In genomic region chr9:131817073-131817472, GRCh38 we compare ENCODE assay signal across 17 cellular contexts.
DNase-seq lines count a peak whose midpoint lies in the region; ATAC-seq, FAIRE-seq and TF ChIP-seq lines count a peak whose summit lies in the region.
"Had no signal": no experiment of that assay in that cellular context is flagged by ENCODE, and none has a peak within 500 bp of the region (broad histone marks: within the 10 kb centered on the region; RNA-seq: fewer than 3 reads in every experiment).

No MANE protein-coding gene starts in this region.

- H3K4me3 Mint-ChIP-seq in activated CD8-positive, alpha-beta memory T cell treated with anti-CD3 and anti-CD28 coated beads, Interleukin-2, amount 10 ng/mL, durations not matched to agents 7 days and 5 days = no peak overlapping the region
- H3K4me3 Mint-ChIP-seq: CD14-positive monocyte; CD8-positive, alpha-beta T cell had no signal

- no peak for FAIRE-seq in HepG2 (lab: Jason Lieb, UNC)
- no peak for FAIRE-seq in H1 (lab: Jason Lieb, UNC)
- FAIRE-seq: D721Med, G401.6, GM12891, GM19239, HTR-8/SVneo had no signal

- H3K79me1 ChIP-seq in H1 (ENCODE audit: low read depth, low read length) = no peaks in the 10 kb centered on the region

- no peak overlapping the region for H3K23ac ChIP-seq in H1 (ENCODE audit: insufficient read length)

- no peak overlapping the region for H3K18ac ChIP-seq in H1 (ENCODE audit: extremely low read depth, low read length)

- H2BK5ac ChIP-seq in H1 (ENCODE audit: low read depth, low read length) = no peak overlapping the region

- ATAC-seq in HepG2 (no peak), right lobe of liver (no peak), GM18868 (IDR thresholded peaks at IDR 0.05; ENCODE audit: unreplicated experiment) (no peak), HG02938 (IDR thresholded peaks at IDR 0.05; ENCODE audit: unreplicated experiment) (no peak)
- no peak for ATAC-seq in activated CD8-positive, alpha-beta memory T cell treated with anti-CD3 and anti-CD28 coated beads, Interleukin-2, amount 10 ng/mL, durations not matched to agents 7 days and 5 days
- ATAC-seq: CD8-positive, alpha-beta T cell had no signal

- H3K36me3 ChIP-seq in HepG2 (replicated peaks in 1 of 2; ENCODE audit: control insufficient read depth in 1 of 2, insufficient read depth in 2 of 2, low read length in 2 of 2) (no peaks in the 10 kb centered on the region), right lobe of liver (no peaks in the 10 kb centered on the region), H1 (ENCODE audit: control insufficient read depth in 2 of 4, insufficient read depth in 4 of 4, low read length in 3 of 4) (no peaks in the 10 kb centered on the region)
- H3K36me3 ChIP-seq: HAP-1 had no signal

- H2AFZ ChIP-seq in HepG2 (ENCODE audit: low read length) (no peak overlapping the region), H1 (ENCODE audit: low read length) (no peak overlapping the region)

- H3K27me3 Mint-ChIP-seq in activated CD8-positive, alpha-beta memory T cell treated with anti-CD3 and anti-CD28 coated beads, Interleukin-2, amount 10 ng/mL, durations not matched to agents 7 days and 5 days = peaks cover 37% of the 10 kb centered on the region

- H4K8ac ChIP-seq in H1 (ENCODE audit: extremely low read depth, insufficient read depth, low read length) = no peak overlapping the region; the same call in 1 of the 2 replicates

- no peak overlapping the region for H4K91ac ChIP-seq in H1 (replicated peaks; ENCODE audit: insufficient read length, low read length)

- no peaks in the 10 kb centered on the region for H3K4me1 Mint-ChIP-seq in activated CD8-positive, alpha-beta memory T cell treated with anti-CD3 and anti-CD28 coated beads, Interleukin-2, amount 10 ng/mL, durations not matched to agents 7 days and 5 days
- H3K4me1 Mint-ChIP-seq: CD14-positive monocyte had no signal

- no peak overlapping the region for H3K4ac ChIP-seq in H1 (replicated peaks; ENCODE audit: insufficient read length, low read depth, low read length)

- H3K4me1 ChIP-seq in HepG2 (ENCODE audit: insufficient read depth, low read length) (no peaks in the 10 kb centered on the region), right lobe of liver (no peaks in the 10 kb centered on the region), H1 (replicated peaks in 1 of 4; ENCODE audit: control insufficient read depth in 3 of 4, insufficient read depth in 4 of 4, low read length in 3 of 4) (0 out of 7 replicates have a peak, but pooled peaks cover 0 to 8% (median under 1%) of the 10 kb centered on the region in 4 experiments)
- H3K4me1 ChIP-seq: HAP-1 had no signal

- no peak overlapping the region for H3K4me3 ChIP-seq in HepG2 (replicated peaks in 1 of 3; ENCODE audit: insufficient read depth in 1 of 3, low read depth in 2 of 3, low read length in 3 of 3)
- no peak overlapping the region for H3K4me3 ChIP-seq in right lobe of liver
- H3K4me3 ChIP-seq in H1 (ENCODE audit: extremely low read depth in 1 of 4, insufficient read depth in 2 of 4, low read depth in 3 of 4, low read length in 4 of 4) = no peak overlapping the region
- H3K4me3 ChIP-seq: HAP-1 had no signal

- TF ChIP-seq CTCF in HepG2 (CRISPR knock-in tag; IDR thresholded peaks at IDR 0.05) (no peak), right lobe of liver (IDR thresholded peaks at IDR 0.05) (no peak), H1 (IDR thresholded peaks at IDR 0.05; ENCODE audit: control extremely low read depth in 1 of 3, insufficient read depth in 1 of 3, low read depth in 1 of 3, low read length in 3 of 3) (no peak)

- no peaks in the 10 kb centered on the region for H3K23me2 ChIP-seq in H1 (ENCODE audit: low read depth, low read length)

- 81% methylated on average over 3 of the region's 4 CpGs for whole genome bisulfite sequencing in HepG2 (ENCODE audit: low lambda C conversion rate)
- WGBS in right lobe of liver (ENCODE audit: insufficient coverage, low coverage, low lambda C conversion rate, missing lambda C conversion rate) = 72% methylated on average over 2 of the region's 4 CpGs
- WGBS in H1 (ENCODE audit: extremely low coverage in 1 of 2, insufficient coverage in 1 of 2, insufficient read length in 1 of 2, insufficient replicate concordance in 2 of 2, low coverage in 1 of 2, low lambda C conversion rate in 2 of 2, missing lambda C conversion rate in 1 of 2), 2 experiments = 91% methylated on average over 4 of the region's 4 CpGs; no CpG with 5 or more reads in 1 of the 2 experiments

- no peaks in the 10 kb centered on the region for H3K9me3 ChIP-seq in HepG2 (ENCODE audit: low read length)
- H3K9me3 ChIP-seq in right lobe of liver = no peaks in the 10 kb centered on the region
- no peaks in the 10 kb centered on the region for H3K9me3 ChIP-seq in H1 (ENCODE audit: insufficient read depth in 2 of 2, low read depth in 1 of 2, low read length in 1 of 2)
- H3K9me3 ChIP-seq: HAP-1 had no signal

- no peak overlapping the region for H3K4me2 ChIP-seq in HepG2 (ENCODE audit: low read depth, low read length)
- H3K4me2 ChIP-seq in H1 (ENCODE audit: insufficient read depth in 1 of 2, low read depth in 2 of 2, low read length in 2 of 2) = no peak overlapping the region

- in situ Hi-C loops in HepG2 (cut with HindIII; ENCODE audit: extremely low pct_ligation_motif_present, low pct_unique_long_range_greater_than_20kb) = no loop called here

- no TSS peak for BruUV-seq in HepG2 (replicated peaks; lab: Mats Ljungman, UMichigan)

- intact Hi-C loops in HepG2 (cut with micrococcal nuclease; ENCODE audit: unreplicated experiment) (no loop called here), right lobe of liver (cut with DNase I) (no loop called here)

- no peak overlapping the region for H3K27ac Mint-ChIP-seq in activated CD8-positive, alpha-beta memory T cell treated with anti-CD3 and anti-CD28 coated beads, Interleukin-2, amount 10 ng/mL, durations not matched to agents 7 days and 5 days
- H3K27ac Mint-ChIP-seq: CD14-positive monocyte; CD8-positive, alpha-beta T cell had no signal

- no peaks in the 10 kb centered on the region for H3K9me3 Mint-ChIP-seq in activated CD8-positive, alpha-beta memory T cell treated with anti-CD3 and anti-CD28 coated beads, Interleukin-2, amount 10 ng/mL, durations not matched to agents 7 days and 5 days (ENCODE audit: low read depth)
- H3K9me3 Mint-ChIP-seq: CD8-positive, alpha-beta T cell had no signal

- POLR2A ChIA-PET in HepG2 (lab: Yijun Ruan, JAX) = no interaction called here
- POLR2A ChIA-PET in H1 (lab: Charles Lee; ENCODE audit: partially characterized antibody) = no interaction called here

- CTCF ChIA-PET in HepG2 (lab: Yijun Ruan, JAX; ENCODE audit: low intra/inter-chr PET ratio, low total read pairs) (no interaction called here), H1 (lab: Charles Lee; ENCODE audit: partially characterized antibody) (interaction anchor here (1.0 to 4.5 kb wide), 7 partner anchors 9 to 353 kb away, joined by 3 to 24 read pairs (median 3); no protein-coding TSS in a partner anchor)
- CTCF ChIA-PET in activated CD8-positive, alpha-beta memory T cell treated with anti-CD3 and anti-CD28 coated beads, Interleukin-2, amount 10 ng/mL, durations not matched to agents 7 days and 5 days (lab: Charles Lee) = no interaction called here

- H2BK12ac ChIP-seq in H1 (ENCODE audit: low read depth, low read length) = peak overlapping the region; percentile 43; the same call in 1 of the 2 replicates

- no peak overlapping the region for H3K14ac ChIP-seq in H1 (ENCODE audit: insufficient read length)

- no peaks in the 10 kb centered on the region for H3K79me2 ChIP-seq in HepG2 (ENCODE audit: insufficient read depth, low read length)
- H3K79me2 ChIP-seq in H1 (ENCODE audit: control insufficient read depth in 1 of 2, insufficient read depth in 2 of 2, low read length in 2 of 2) = no peaks in the 10 kb centered on the region

- peaks cover 5 to 44% of the 10 kb centered on the region in 2 experiments; a peak in 4 of 5 replicates for H3K27me3 ChIP-seq in HepG2 (ENCODE audit: control insufficient read depth in 1 of 2, insufficient read depth in 2 of 2, low read length in 2 of 2)
- H3K27me3 ChIP-seq in right lobe of liver = no peaks in the 10 kb centered on the region
- no peaks in the 10 kb centered on the region for H3K27me3 ChIP-seq in H1 (replicated peaks in 1 of 4; ENCODE audit: control insufficient read depth in 3 of 4, extremely low read depth in 1 of 4, insufficient read depth in 3 of 4, low read length in 3 of 4)

- H3K27ac ChIP-seq in HepG2 (ENCODE audit: extremely low read length, insufficient read depth, low read length) (no peak overlapping the region), right lobe of liver (no peak overlapping the region), H1 (ENCODE audit: low read depth, low read length) (no peak overlapping the region)

- no peak for TF ChIP-seq EP300 in HepG2 (IDR thresholded peaks at IDR 0.05; ENCODE audit: low read depth in 2 of 2, low read length in 2 of 2)
- no peak for TF ChIP-seq EP300 in HepG2 (CRISPR knock-in tag; IDR thresholded peaks at IDR 0.05; ENCODE audit: borderline replicate concordance)
- TF ChIP-seq EP300 in H1 (IDR thresholded peaks at IDR 0.05; ENCODE audit: borderline replicate concordance in 1 of 2, low read depth in 2 of 2, low read length in 2 of 2) = no peak

- H3K9ac ChIP-seq in HepG2 (ENCODE audit: insufficient read depth, low read depth, low read length) (no peak overlapping the region), H1 (replicated peaks in 1 of 4; ENCODE audit: extremely low read depth in 1 of 4, low read depth in 3 of 4, low read length in 3 of 4) (no peak overlapping the region)

- TF ChIP-seq POLR2A in HepG2 (IDR thresholded peaks at IDR 0.05; ENCODE audit: insufficient read depth in 1 of 2, low read depth in 2 of 2, low read length in 2 of 2) (no peak), right lobe of liver (IDR thresholded peaks at IDR 0.05) (no peak), H1 (IDR thresholded peaks at IDR 0.05; ENCODE audit: control extremely low read depth in 1 of 2, low read depth in 2 of 2, low read length in 2 of 2) (no peak)

- H2BK15ac ChIP-seq in H1 (ENCODE audit: low read length) = peak overlapping the region; percentile 9

- H3K56ac ChIP-seq in H1 (replicated peaks; ENCODE audit: insufficient read length, low read depth, low read length) = no peak overlapping the region

- no peaks in the 10 kb centered on the region; the same call in 1 of the 2 replicates for H4K20me1 ChIP-seq in HepG2 (ENCODE audit: insufficient read depth, low read length)
- H4K20me1 ChIP-seq in H1 (replicated peaks in 1 of 2; ENCODE audit: control insufficient read depth in 1 of 2, insufficient read depth in 2 of 2, low read length in 2 of 2) = no peaks in the 10 kb centered on the region

- H3K36me3 Mint-ChIP-seq in activated CD8-positive, alpha-beta memory T cell treated with anti-CD3 and anti-CD28 coated beads, Interleukin-2, amount 10 ng/mL, durations not matched to agents 7 days and 5 days = no peaks in the 10 kb centered on the region
- H3K36me3 Mint-ChIP-seq: CD14-positive monocyte; CD8-positive, alpha-beta T cell had no signal

- no peak overlapping the region for H2BK20ac ChIP-seq in H1 (ENCODE audit: low read length)

- no peak overlapping the region for H2AK5ac ChIP-seq in H1 (ENCODE audit: low read depth, low read length)

- DNase-seq in HepG2 (ENCODE audit: low spot score) (no peak), right lobe of liver (no peak), NCI-H1694 treated with DMSO at 0.1 percent for 48 hours (lab: John Stamatoyannopoulos, UW) (peak; percentile 47), H1 (ENCODE audit: low read depth in 1 of 2, low spot score in 2 of 2) (no peak)
- DNase-seq in activated CD8-positive, alpha-beta memory T cell treated with anti-CD3 and anti-CD28 coated beads, Interleukin-2, amount 10 ng/mL, durations not matched to agents 7 days and 5 days = no peak
- DNase-seq: CD8-positive, alpha-beta T cell; EL; GOT3 had no signal

- TF ChIP-seq RAD21 in HepG2 (CRISPR knock-in tag; IDR thresholded peaks at IDR 0.05) (no peak), H1 (IDR thresholded peaks at IDR 0.05 in 1 of 2, conservative IDR thresholded peaks at IDR 0.05 in 1 of 2; ENCODE audit: low read depth in 2 of 2, low read length in 2 of 2) (no peak)

- H2BK120ac ChIP-seq in H1 (replicated peaks; ENCODE audit: low read depth, low read length) = no peak overlapping the region

- H4K5ac ChIP-seq in H1 (ENCODE audit: insufficient read length, low read depth, low read length) = no peak overlapping the region
